ENCODE assay signal across 22 cellular contexts in genomic region chr20:15938847-15939246, GRCh38.
DNase-seq lines count a peak whose midpoint lies in the region; ATAC-seq, FAIRE-seq and TF ChIP-seq lines count a peak whose summit lies in the region.
"Had no signal": no experiment of that assay in that cellular context is flagged by ENCODE, and none has a peak within 500 bp of the region (broad histone marks: within the 10 kb centered on the region; RNA-seq: fewer than 3 reads in every experiment).

No MANE protein-coding gene starts in this region.

- H3K9me3 Mint-ChIP-seq in activated B cell treated with CpG ODN at 0.5 μM for 24 hours, result peaks cover 6% of the 10 kb centered on the region
- peaks cover 4% of the 10 kb centered on the region for H3K9me3 Mint-ChIP-seq in stimulated activated memory B cell treated with anti-CD40 and anti-IgM and Interleukin-4, amounts not matched to agents 10 μg/mL and 1 μg/mL and 100 μg/mL, for 72 hours

- intact Hi-C loops in activated B cell treated with CpG ODN at 0.5 μM for 24 hours (cut with micrococcal nuclease), result loop anchor here (10.0 kb wide), 2 partner anchors 536 to 1604 kb away; partner anchors contain the start of gene FLRT3
- intact Hi-C loops in heart right ventricle (cut with DNase I), result no loop called here

- FAIRE-seq in A549 (lab: Jason Lieb, UNC) (peak; percentile 67), frontal cortex (lab: Jason Lieb, UNC) (no peak)
- FAIRE-seq: D721Med, GM12878, GM18507, H1 had no signal

- peak overlapping the region; percentile 71 for H3K27ac Mint-ChIP-seq in activated B cell treated with CpG ODN at 0.5 μM for 24 hours
- peak overlapping the region; percentile 23 for H3K27ac Mint-ChIP-seq in stimulated activated memory B cell treated with anti-CD40 and anti-IgM and Interleukin-4, amounts not matched to agents 10 μg/mL and 1 μg/mL and 100 μg/mL, for 72 hours
- H3K27ac Mint-ChIP-seq: CD14-positive monocyte; CD4-positive, alpha-beta T cell; CD8-positive, alpha-beta memory T cell had no signal

- H3K4me2 ChIP-seq in A549 (no peak overlapping the region), BLaER1 (no peak overlapping the region)

- no peaks in the 10 kb centered on the region for H4K20me1 ChIP-seq in BLaER1
- H4K20me1 ChIP-seq: BLaER1 treated with 17β-estradiol and CSF1 and Interleukin-3, amounts not matched to agents 10 nM and 100 nM had no signal

- no peak for ATAC-seq in A549
- ATAC-seq in activated B cell treated with CpG ODN at 0.5 μM for 24 hours (ENCODE audit: low read depth), result peak; percentile 13
- no peak for ATAC-seq in stimulated activated memory B cell treated with anti-CD40 and anti-IgM and Interleukin-4, amounts not matched to agents 10 μg/mL and 1 μg/mL and 100 μg/mL, for 72 hours
- no peak for ATAC-seq in heart right ventricle
- ATAC-seq: GM12878 had no signal

- CTCF ChIA-PET in A549 (lab: Yijun Ruan, JAX), result no interaction called here
- CTCF ChIA-PET in activated B cell treated with CpG ODN at 0.5 μM for 24 hours (lab: Charles Lee), result interaction anchor here (0.7 kb wide), 1 partner anchor 303 kb away, joined by 3 read pairs; no protein-coding TSS in a partner anchor

- no peak for TF ChIP-seq POLR2A in A549 (IDR thresholded peaks at IDR 0.05; ENCODE audit: low read length)

- no peaks in the 10 kb centered on the region for H3K27me3 Mint-ChIP-seq in activated B cell treated with CpG ODN at 0.5 μM for 24 hours
- H3K27me3 Mint-ChIP-seq in stimulated activated memory B cell treated with anti-CD40 and anti-IgM and Interleukin-4, amounts not matched to agents 10 μg/mL and 1 μg/mL and 100 μg/mL, for 72 hours, result no peaks in the 10 kb centered on the region
- H3K27me3 Mint-ChIP-seq: CD4-positive, alpha-beta T cell; CD8-positive, alpha-beta memory T cell had no signal

- no peak overlapping the region for H3K9ac ChIP-seq in BLaER1
- H3K9ac ChIP-seq: BLaER1 treated with 17β-estradiol and CSF1 and Interleukin-3, amounts not matched to agents 10 nM and 100 nM had no signal

- peaks cover 29% of the 10 kb centered on the region for H3K36me3 ChIP-seq in BLaER1
- no peaks in the 10 kb centered on the region for H3K36me3 ChIP-seq in heart right ventricle

- H3K4me3 ChIP-seq in A549 (no peak overlapping the region), BLaER1 (peak overlapping the region; percentile 16; the same call in 1 of the 2 replicates), heart right ventricle (no peak overlapping the region)
- H3K4me3 ChIP-seq: GM12878 had no signal

- no peak for TF ChIP-seq CTCF in A549 (IDR thresholded peaks at IDR 0.05)
- no peak for TF ChIP-seq CTCF in activated B cell treated with CpG ODN at 0.5 μM for 24 hours (IDR thresholded peaks at IDR 0.05)
- no peak for TF ChIP-seq CTCF in heart right ventricle (IDR thresholded peaks at IDR 0.05)

- no peaks in the 10 kb centered on the region for H3K27me3 ChIP-seq in BLaER1
- peaks cover 0 to 6% (median 0%) of the 10 kb centered on the region in 7 donors for H3K27me3 ChIP-seq in heart right ventricle
- H3K27me3 ChIP-seq: BLaER1 treated with 17β-estradiol and CSF1 and Interleukin-3, amounts not matched to agents 10 nM and 100 nM had no signal

- DNase-seq in A549 (ENCODE audit: low read depth in 1 of 2, low spot score in 1 of 2) (no peak), activated B cell treated with CpG ODN at 0.5 μM for 24 hours (no peak), heart right ventricle (no peak), frontal cortex (ENCODE audit: low spot score in 2 of 2) (no peak)
- no peak for DNase-seq in activated CD4-positive, alpha-beta T cell treated with anti-CD3 and anti-CD28 coated beads for 48 hours
- DNase-seq: 8988T; CD4-positive, alpha-beta T cell; CD8-positive, alpha-beta memory T cell; DMS 273 treated with DMSO at 0.1 percent for 48 hours; DMS79; EL; GDM1; H7; HCEC 1CT had no signal

- peak overlapping the region; percentile 52 for H3K4me3 Mint-ChIP-seq in activated B cell treated with CpG ODN at 0.5 μM for 24 hours
- no peak overlapping the region for H3K4me3 Mint-ChIP-seq in stimulated activated memory B cell treated with anti-CD40 and anti-IgM and Interleukin-4, amounts not matched to agents 10 μg/mL and 1 μg/mL and 100 μg/mL, for 72 hours
- H3K4me3 Mint-ChIP-seq: CD14-positive monocyte; CD4-positive, alpha-beta T cell; CD8-positive, alpha-beta memory T cell had no signal

- H3K4me1 Mint-ChIP-seq in activated B cell treated with CpG ODN at 0.5 μM for 24 hours, result peaks cover 57% of the 10 kb centered on the region
- peaks cover 18% of the 10 kb centered on the region for H3K4me1 Mint-ChIP-seq in stimulated activated memory B cell treated with anti-CD40 and anti-IgM and Interleukin-4, amounts not matched to agents 10 μg/mL and 1 μg/mL and 100 μg/mL, for 72 hours
- H3K4me1 Mint-ChIP-seq: CD14-positive monocyte; CD8-positive, alpha-beta memory T cell had no signal

- H3K9me3 ChIP-seq in A549, result peaks cover 3% of the 10 kb centered on the region; the same call in 1 of the 3 replicates
- peaks cover 65% of the 10 kb centered on the region for H3K9me3 ChIP-seq in BLaER1
- H3K9me3 ChIP-seq in heart right ventricle, result peaks cover 0 to 15% (median 12%) of the 10 kb centered on the region in 11 donors

- H3K4me1 ChIP-seq in A549 (no peaks in the 10 kb centered on the region), BLaER1 (peaks cover 20% of the 10 kb centered on the region), heart right ventricle (no peaks in the 10 kb centered on the region)

- H3K36me3 Mint-ChIP-seq in activated B cell treated with CpG ODN at 0.5 μM for 24 hours (ENCODE audit: low read depth), result peaks cover 11% of the 10 kb centered on the region
- peaks cover 19% of the 10 kb centered on the region for H3K36me3 Mint-ChIP-seq in stimulated activated memory B cell treated with anti-CD40 and anti-IgM and Interleukin-4, amounts not matched to agents 10 μg/mL and 1 μg/mL and 100 μg/mL, for 72 hours
- H3K36me3 Mint-ChIP-seq: CD14-positive monocyte; CD8-positive, alpha-beta memory T cell had no signal

- POLR2A ChIA-PET in A549 (lab: Yijun Ruan, JAX), result no interaction called here
- POLR2A ChIA-PET in activated B cell treated with CpG ODN at 0.5 μM for 24 hours (lab: Charles Lee), result interaction anchor here (0.6 kb wide), 1 partner anchor 56 kb away, joined by 3 read pairs; no protein-coding TSS in a partner anchor

- no peak for TF ChIP-seq RAD21 in A549 (conservative IDR thresholded peaks at IDR 0.05 in 1 of 2, IDR thresholded peaks at IDR 0.05 in 1 of 2)

- no peak for TF ChIP-seq EP300 in A549 (IDR thresholded peaks at IDR 0.05)

- H3K27ac ChIP-seq in A549, result no peak overlapping the region
- no peak overlapping the region for H3K27ac ChIP-seq in BLaER1
- no peak overlapping the region for H3K27ac ChIP-seq in heart right ventricle
- H3K27ac ChIP-seq: BLaER1 treated with 17β-estradiol and CSF1 and Interleukin-3, amounts not matched to agents 10 nM and 100 nM had no signal

- WGBS in A549 (ENCODE audit: missing lambda C conversion rate), result 0% methylated on average over 1 of the region's 1 CpG
- WGBS in heart right ventricle, 2 donors, result 63 to 69% methylated on average over 1 of the region's 1 CpG

TF ChIP-seq in A549, 52 proteins besides CTCF, POLR2A, EP300 and RAD21:
- no peak for TF ChIP-seq NFE2L2 (conservative IDR thresholded peaks at IDR 0.05; ENCODE audit: low read length)
- no peak for TF ChIP-seq MAFK (IDR thresholded peaks at IDR 0.05; ENCODE audit: partially characterized antibody)
- TF ChIP-seq JUN (IDR thresholded peaks at IDR 0.05), result no peak
- TF ChIP-seq RNF2 (IDR thresholded peaks at IDR 0.05; ENCODE audit: borderline replicate concordance, low read depth), result no peak
- TF ChIP-seq USF2 (IDR thresholded peaks at IDR 0.05), result no peak
TF ChIP-seq in A549: peak in this region for 0.
